In genomic region chr9:687034-687785, GRCh38 we compare ENCODE assay signal across 1 cellular context.
TF ChIP-seq lines count a peak whose summit lies in the region.

No MANE protein-coding gene starts in this region.

TF ChIP-seq in HepG2, 621 proteins besides CTCF, POLR2A, EP300 and RAD21:
- TF ChIP-seq SAP130 (CRISPR knock-in tag; IDR thresholded peaks at IDR 0.05; ENCODE audit: low read depth) (0 out of 2 replicates have a peak, but pooled peaks have one; percentile 7), NKX3-1 (CRISPR knock-in tag; IDR thresholded peaks at IDR 0.05) (no peak), KDM3A (CRISPR knock-in tag; IDR thresholded peaks at IDR 0.05; ENCODE audit: low read depth) (no peak), CREB3 (CRISPR knock-in tag; IDR thresholded peaks at IDR 0.05) (no peak), RBFOX2 (IDR thresholded peaks at IDR 0.05; ENCODE audit: low read depth, low read length) (peak; percentile 52), ZBTB21 (CRISPR knock-in tag; IDR thresholded peaks at IDR 0.05) (no peak)
TF ChIP-seq in HepG2: peak in this region for 2.
